In the genomic region with DNA sequence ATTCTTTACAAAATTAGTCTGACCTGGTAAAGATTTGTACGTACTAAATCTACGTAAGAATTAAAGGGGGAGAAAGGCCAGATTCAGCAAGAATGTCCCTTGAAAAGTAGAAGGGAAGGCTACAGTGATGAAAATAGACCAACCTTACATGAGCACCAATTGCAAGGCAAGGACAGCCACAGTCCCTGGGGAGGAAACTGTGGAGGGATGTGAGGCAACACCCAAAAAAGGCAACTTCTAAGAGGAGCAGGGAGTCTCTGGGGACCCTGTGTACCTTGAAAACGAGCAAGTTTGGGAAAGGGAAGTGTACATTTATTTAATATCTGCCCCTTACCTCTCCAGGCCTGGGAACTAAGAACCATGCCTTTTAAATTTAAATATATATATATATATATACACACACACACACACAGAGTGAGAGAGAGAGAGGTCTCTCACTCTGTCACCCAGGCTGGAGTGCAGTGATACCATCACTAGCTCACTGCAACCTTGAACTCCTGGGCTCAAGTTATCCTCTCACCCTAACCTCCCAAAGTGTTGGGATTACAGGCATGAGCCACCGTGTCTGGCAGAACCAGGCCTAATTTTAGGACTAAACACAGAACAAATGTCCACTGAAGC, we compare ENCODE assay signal across 15 cellular contexts. TPM values are rescaled to one million over a fixed set of nuclear protein-coding genes. Genes with fewer than 3 reads are reported as not detected.
DNase-seq lines count a peak whose midpoint lies in the region; ATAC-seq and TF ChIP-seq lines count a peak whose summit lies in the region.
"Had no signal": no experiment of that assay in that cellular context is flagged by ENCODE, and none has a peak within 500 bp of the region (broad histone marks: within the 10 kb centered on the region; RNA-seq: fewer than 3 reads in every experiment).

No MANE protein-coding gene starts in this region.

- H3K27ac ChIP-seq in A673 (ENCODE audit: low read depth, low read length, poor library complexity, severe bottlenecking): no peak overlapping the region
- H3K27ac ChIP-seq in gastroesophageal sphincter: peak overlapping the region in 3 of 4 donors; percentile 9 to 32 (median 14)
- H3K27ac ChIP-seq: HL-60 had no signal

- no peaks in the 10 kb centered on the region for H3K9me3 Mint-ChIP-seq in type B pancreatic cell
- H3K9me3 Mint-ChIP-seq: activated naive CD8-positive, alpha-beta T cell treated with anti-CD3 and anti-CD28 coated beads, Interleukin-2, amount 10 ng/mL, durations not matched to agents 7 days and 5 days had no signal

- H3K9me3 ChIP-seq in A673 (ENCODE audit: low read depth, low read length, poor library complexity, severe bottlenecking) (no peaks in the 10 kb centered on the region), gastroesophageal sphincter (no peaks in the 10 kb centered on the region), HAP-1 (no peaks in the 10 kb centered on the region)

- no peaks in the 10 kb centered on the region for H3K4me1 ChIP-seq in A673 (ENCODE audit: insufficient read depth, low read length, poor library complexity, severe bottlenecking)
- H3K4me1 ChIP-seq in gastroesophageal sphincter: peaks cover 0 to 48% (median 3%) of the 10 kb centered on the region in 3 donors
- H3K4me1 ChIP-seq in HAP-1: no peaks in the 10 kb centered on the region

- CTCF ChIA-PET in A673 (lab: Charles Lee): no interaction called here

- DNase-seq in A673 (ENCODE audit: low spot score) (peak; percentile 21), mesenteric fat pad (ENCODE audit: low spot score) (no peak), type B pancreatic cell (ENCODE audit: extremely low spot score, unreplicated experiment) (no peak), HAP-1 (ENCODE audit: low spot score in 2 of 2) (no peak)
- DNase-seq: activated naive CD8-positive, alpha-beta T cell treated with anti-CD3 and anti-CD28 coated beads, Interleukin-2, amount 10 ng/mL, durations not matched to agents 7 days and 5 days; activated T-cell treated with anti-CD3 and anti-CD28 coated beads for 4 hours; DMS53; NCI-H2171 treated with DMSO at 0.1 percent for 48 hours; occipital lobe had no signal

- H3K4me3 ChIP-seq in A673 (ENCODE audit: low read depth, low read length, poor library complexity, severe bottlenecking) (no peak overlapping the region), gastroesophageal sphincter (no peak overlapping the region), HAP-1 (no peak overlapping the region)

- no peaks in the 10 kb centered on the region for H3K36me3 Mint-ChIP-seq in type B pancreatic cell
- H3K36me3 Mint-ChIP-seq: activated naive CD8-positive, alpha-beta T cell treated with anti-CD3 and anti-CD28 coated beads, Interleukin-2, amount 10 ng/mL, durations not matched to agents 7 days and 5 days had no signal

- ATAC-seq in GM19043 (IDR thresholded peaks at IDR 0.05; ENCODE audit: low read depth, unreplicated experiment): peak; percentile 70
- ATAC-seq in HG03432 (IDR thresholded peaks at IDR 0.05; ENCODE audit: unreplicated experiment): peak; percentile 83
- no peak for ATAC-seq in gastroesophageal sphincter
- no peak for ATAC-seq in GM21717 (IDR thresholded peaks at IDR 0.05; ENCODE audit: unreplicated experiment)
- ATAC-seq: activated CD4-positive, CD25-positive, alpha-beta regulatory T cell treated with anti-CD3 and anti-CD28 coated beads, Interleukin-2, amount 50 U/mL, for 24 hours had no signal

- peaks cover 18% of the 10 kb centered on the region for H3K27me3 Mint-ChIP-seq in type B pancreatic cell

- H3K27ac Mint-ChIP-seq in type B pancreatic cell: no peak overlapping the region
- H3K27ac Mint-ChIP-seq: activated naive CD8-positive, alpha-beta T cell treated with anti-CD3 and anti-CD28 coated beads, Interleukin-2, amount 10 ng/mL, durations not matched to agents 7 days and 5 days had no signal

- TF ChIP-seq CTCF in A673 (conservative IDR thresholded peaks at IDR 0.05; ENCODE audit: low read depth, low read length) (no peak), gastroesophageal sphincter (IDR thresholded peaks at IDR 0.05) (no peak), type B pancreatic cell (conservative IDR thresholded peaks at IDR 0.05) (no peak)

- H3K27me3 ChIP-seq in A673 (replicated peaks; ENCODE audit: insufficient read depth, low read depth, low read length, poor library complexity) (no peaks in the 10 kb centered on the region), gastroesophageal sphincter (no peaks in the 10 kb centered on the region), HAP-1 (ENCODE audit: low read depth) (no peaks in the 10 kb centered on the region)

- H3K4me1 Mint-ChIP-seq in type B pancreatic cell (ENCODE audit: unreplicated experiment): peaks cover 13% of the 10 kb centered on the region
- H3K4me1 Mint-ChIP-seq: activated naive CD8-positive, alpha-beta T cell treated with anti-CD3 and anti-CD28 coated beads, Interleukin-2, amount 10 ng/mL, durations not matched to agents 7 days and 5 days had no signal

- in situ Hi-C loops in HAP-1 (cut with MboI; ENCODE audit: low sequenced_read_pairs): no loop called here

- H3K4me3 Mint-ChIP-seq in type B pancreatic cell: no peak overlapping the region
- H3K4me3 Mint-ChIP-seq: activated naive CD8-positive, alpha-beta T cell treated with anti-CD3 and anti-CD28 coated beads, Interleukin-2, amount 10 ng/mL, durations not matched to agents 7 days and 5 days had no signal

- POLR2A ChIA-PET in A673 (lab: Charles Lee; ENCODE audit: low non-redundant PET): no interaction called here

- TF ChIP-seq EP300 in gastroesophageal sphincter (IDR thresholded peaks at IDR 0.05): no peak

- 53 to 70% methylated on average over 3 to 4 of the region's 4 CpGs for WGBS in gastroesophageal sphincter (ENCODE audit: low coverage in 1 of 2), 2 donors

- intact Hi-C loops in A673 (cut with micrococcal nuclease; ENCODE audit: unreplicated experiment): no loop called here

- no TSS peak for BruUV-seq in A673 (replicated peaks; lab: Mats Ljungman, UMichigan)

- no peak for TF ChIP-seq POLR2A in gastroesophageal sphincter (IDR thresholded peaks at IDR 0.05)

- H3K36me3 ChIP-seq in A673 (ENCODE audit: insufficient read depth, low read length, poor library complexity, severe bottlenecking): no peaks in the 10 kb centered on the region
- H3K36me3 ChIP-seq in gastroesophageal sphincter: no peaks in the 10 kb centered on the region
- H3K36me3 ChIP-seq in HAP-1 (replicated peaks): no peaks in the 10 kb centered on the region

RNA-seq across cellular contexts. Expression of a gene that starts 56.4 kb away (rescaled TPM):
- 0.24 and 0.49 TPM in 2 replicates for total RNA-seq in A673 (2021)
- 10 to 100 TPM in 3 of 4 donors, 1 to 10 TPM in 1; 9.2 to 24.7 (median 20.2) TPM for total RNA-seq in gastroesophageal sphincter
- total RNA-seq in mesenteric fat pad: 15.8 TPM
- 14.1 and 18.2 TPM in 2 replicates for total RNA-seq in type B pancreatic cell (ENCODE audit: low replicate concordance)

Comparison
In these comparisons a context has a peak if more than half of its experiments do, and no peak if none do; other contexts are left out.
1. ATAC-seq: peak in GM19043 (single experiment) and HG03432 (single experiment); none in gastroesophageal sphincter (single experiment) and GM21717 (single experiment).